8 cellular contexts compared by ENCODE assay signal in the genomic region with DNA sequence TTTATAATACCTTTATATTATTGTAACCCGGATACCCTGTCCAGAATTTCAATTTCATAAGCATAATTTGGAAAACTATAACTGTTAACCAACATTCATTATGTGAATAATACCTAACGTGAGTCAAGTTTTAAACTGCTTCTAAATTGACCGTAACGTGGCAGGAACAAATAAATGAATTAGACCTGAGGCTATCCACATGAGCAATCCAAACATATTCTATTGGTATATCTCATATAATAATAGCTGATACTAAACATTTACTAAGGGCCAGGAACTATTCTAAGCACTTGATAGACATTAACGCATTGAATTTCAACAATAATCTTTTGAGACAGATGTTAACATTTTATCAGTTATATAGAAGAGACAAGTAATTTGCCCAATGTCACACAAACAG.
"Had no signal": no experiment of that assay in that cellular context is flagged by ENCODE, and none has a peak within 500 bp of the region (broad histone marks: within the 10 kb centered on the region; RNA-seq: fewer than 3 reads in every experiment).

No MANE protein-coding gene starts in this region.

- DNase-seq: GM23248, GOT3, H7, HFFc6, IMR-90 had no signal

- H3K9me3 ChIP-seq: HAP-1 had no signal

- H3K4me3 ChIP-seq: GM23248, HAP-1, K562 had no signal

- ATAC-seq: HCT116, K562 had no signal

- H3K27ac ChIP-seq: GM23248 had no signal

- H3K36me3 ChIP-seq: HAP-1 had no signal
